ENCODE assay signal across 14 cellular contexts in the genomic region with DNA sequence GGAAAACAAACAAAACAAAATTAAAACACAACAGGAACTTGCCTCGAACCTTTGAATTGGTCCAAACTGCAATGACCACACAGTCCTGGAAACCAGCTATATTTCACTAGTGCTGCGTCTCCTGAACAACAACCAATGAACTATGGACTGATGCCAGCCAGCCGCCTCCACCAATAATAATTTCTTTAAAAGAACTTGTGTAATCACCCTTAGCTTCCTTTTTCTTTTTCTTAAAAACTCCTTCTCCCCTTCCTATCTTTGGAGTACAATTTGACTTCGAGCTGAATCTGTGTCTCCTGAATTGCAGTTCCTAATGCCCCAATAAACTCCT. TPM values are rescaled to one million over a fixed set of nuclear protein-coding genes. Genes with fewer than 3 reads are reported as not detected.
DNase-seq lines count a peak whose midpoint lies in the region; ATAC-seq and TF ChIP-seq lines count a peak whose summit lies in the region.
"Had no signal": no experiment of that assay in that cellular context is flagged by ENCODE, and none has a peak within 500 bp of the region (broad histone marks: within the 10 kb centered on the region; RNA-seq: fewer than 3 reads in every experiment).

No MANE protein-coding gene starts in this region.

- peaks cover 11% of the 10 kb centered on the region for H3K79me2 ChIP-seq in neural progenitor cell (ENCODE audit: low read depth)

- no peaks in the 10 kb centered on the region for H3K9me3 Mint-ChIP-seq in activated CD4-positive, alpha-beta T cell treated with anti-CD3 and anti-CD28 coated beads for 36 hours (ENCODE audit: low read depth)
- H3K9me3 Mint-ChIP-seq in activated T-helper 2 cell treated with anti-CD3 and anti-CD28 coated beads, Interferon-gamma antibody, Interleukin-2, Interleukin-4, amounts not matched to agents 10 μg/mL and 5 μg/mL and 100 μg/mL, durations not matched to agents 14 hours and 24 hours and 36 hours = no peaks in the 10 kb centered on the region
- no peaks in the 10 kb centered on the region for H3K9me3 Mint-ChIP-seq in neural progenitor cell

- H3K27ac ChIP-seq in HL-60 (replicated peaks) (peak overlapping the region; percentile 38), neural progenitor cell (no peak overlapping the region)

- H3K36me3 ChIP-seq in neural progenitor cell = no peaks in the 10 kb centered on the region

- H3K9me3 ChIP-seq in neural progenitor cell (ENCODE audit: low read depth) = no peaks in the 10 kb centered on the region
- H3K9me3 ChIP-seq: tibial nerve had no signal

- H3K4me1 Mint-ChIP-seq in activated CD4-positive, alpha-beta T cell treated with anti-CD3 and anti-CD28 coated beads for 36 hours = peaks cover 22% of the 10 kb centered on the region
- peaks cover 18% of the 10 kb centered on the region for H3K4me1 Mint-ChIP-seq in activated T-helper 2 cell treated with anti-CD3 and anti-CD28 coated beads, Interferon-gamma antibody, Interleukin-2, Interleukin-4, amounts not matched to agents 10 μg/mL and 5 μg/mL and 100 μg/mL, durations not matched to agents 14 hours and 24 hours and 36 hours (ENCODE audit: low read depth)
- H3K4me1 Mint-ChIP-seq in neural progenitor cell = peaks cover 14% of the 10 kb centered on the region

- H3K4me1 ChIP-seq in neural progenitor cell = peaks cover 3% of the 10 kb centered on the region

- no peaks in the 10 kb centered on the region for H4K20me1 ChIP-seq in neural progenitor cell (ENCODE audit: low read depth)

- no peak for ATAC-seq in activated CD4-positive, alpha-beta T cell treated with anti-CD3 and anti-CD28 coated beads for 36 hours
- no peak for ATAC-seq in GM18505 (IDR thresholded peaks at IDR 0.05; ENCODE audit: unreplicated experiment)

- peak overlapping the region; percentile 67 for H3K27ac Mint-ChIP-seq in activated CD4-positive, alpha-beta T cell treated with anti-CD3 and anti-CD28 coated beads for 36 hours
- peak overlapping the region; percentile 70 for H3K27ac Mint-ChIP-seq in activated T-helper 2 cell treated with anti-CD3 and anti-CD28 coated beads, Interferon-gamma antibody, Interleukin-2, Interleukin-4, amounts not matched to agents 10 μg/mL and 5 μg/mL and 100 μg/mL, durations not matched to agents 14 hours and 24 hours and 36 hours
- H3K27ac Mint-ChIP-seq in neural progenitor cell = no peak overlapping the region

- TF ChIP-seq POLR2A in GM18505 (IDR thresholded peaks at IDR 0.05; ENCODE audit: borderline replicate concordance, extremely low read depth, insufficient read depth, insufficient read length) = no peak

- H3K4me2 ChIP-seq in neural progenitor cell = no peak overlapping the region

- no peak overlapping the region for H3K9ac ChIP-seq in neural progenitor cell

- H3K36me3 Mint-ChIP-seq in activated CD4-positive, alpha-beta T cell treated with anti-CD3 and anti-CD28 coated beads for 36 hours (ENCODE audit: low read depth) = peaks cover 28% of the 10 kb centered on the region
- peaks cover 34% of the 10 kb centered on the region for H3K36me3 Mint-ChIP-seq in activated T-helper 2 cell treated with anti-CD3 and anti-CD28 coated beads, Interferon-gamma antibody, Interleukin-2, Interleukin-4, amounts not matched to agents 10 μg/mL and 5 μg/mL and 100 μg/mL, durations not matched to agents 14 hours and 24 hours and 36 hours (ENCODE audit: low read depth)
- H3K36me3 Mint-ChIP-seq in neural progenitor cell = peaks cover 10% of the 10 kb centered on the region

- intact Hi-C loops in activated CD4-positive, alpha-beta T cell treated with anti-CD3 and anti-CD28 coated beads for 36 hours (cut with DNase I, micrococcal nuclease) = loop anchor here (5.0 to 10.0 kb wide), 5 partner anchors 68 to 1334 kb away; a partner anchor contains a TSS
- intact Hi-C loops in activated T-helper 2 cell treated with anti-CD3 and anti-CD28 coated beads, Interferon-gamma antibody, Interleukin-2, Interleukin-4, amounts not matched to agents 10 μg/mL and 5 μg/mL and 100 μg/mL, durations not matched to agents 14 hours and 24 hours and 36 hours (cut with micrococcal nuclease) = loop anchor here (5.0 to 10.0 kb wide), 6 partner anchors 33 to 1754 kb away; a partner anchor contains a TSS

- H3K27me3 Mint-ChIP-seq in activated CD4-positive, alpha-beta T cell treated with anti-CD3 and anti-CD28 coated beads for 36 hours = no peaks in the 10 kb centered on the region
- H3K27me3 Mint-ChIP-seq in activated T-helper 2 cell treated with anti-CD3 and anti-CD28 coated beads, Interferon-gamma antibody, Interleukin-2, Interleukin-4, amounts not matched to agents 10 μg/mL and 5 μg/mL and 100 μg/mL, durations not matched to agents 14 hours and 24 hours and 36 hours (ENCODE audit: low read depth) = peaks cover 2% of the 10 kb centered on the region
- H3K27me3 Mint-ChIP-seq in neural progenitor cell (ENCODE audit: insufficient read depth, low read depth) = peaks cover 10% of the 10 kb centered on the region

- H3K4me3 ChIP-seq in HL-60 (replicated peaks; ENCODE audit: insufficient read depth, low read length) (no peak overlapping the region), neural progenitor cell (no peak overlapping the region)

- TF ChIP-seq CTCF in HL-60 (IDR thresholded peaks at IDR 0.05; ENCODE audit: insufficient read depth, low read length) (no peak), neural progenitor cell (IDR thresholded peaks at IDR 0.05) (no peak)

- no peaks in the 10 kb centered on the region for H3F3A ChIP-seq in neural progenitor cell (ENCODE audit: low read depth)

- POLR2A ChIA-PET in activated CD4-positive, alpha-beta T cell treated with anti-CD3 and anti-CD28 coated beads for 36 hours (lab: Charles Lee) = no interaction called here

- no peak overlapping the region for H2AFZ ChIP-seq in neural progenitor cell (replicated peaks)

- peak overlapping the region; percentile 56 for H3K4me3 Mint-ChIP-seq in activated CD4-positive, alpha-beta T cell treated with anti-CD3 and anti-CD28 coated beads for 36 hours
- H3K4me3 Mint-ChIP-seq in activated T-helper 2 cell treated with anti-CD3 and anti-CD28 coated beads, Interferon-gamma antibody, Interleukin-2, Interleukin-4, amounts not matched to agents 10 μg/mL and 5 μg/mL and 100 μg/mL, durations not matched to agents 14 hours and 24 hours and 36 hours (ENCODE audit: low read depth) = peak overlapping the region; percentile 75
- H3K4me3 Mint-ChIP-seq in neural progenitor cell = peak overlapping the region; percentile 15

- no peaks in the 10 kb centered on the region for H3K27me3 ChIP-seq in HL-60 (ENCODE audit: insufficient read depth, poor library complexity, severe bottlenecking)
- H3K27me3 ChIP-seq in neural progenitor cell = no peaks in the 10 kb centered on the region
- H3K27me3 ChIP-seq: tibial nerve had no signal

- CTCF ChIA-PET in activated CD4-positive, alpha-beta T cell treated with anti-CD3 and anti-CD28 coated beads for 36 hours (lab: Charles Lee) = interaction anchor here (1.3 to 2.0 kb wide), 4 partner anchors 15 to 68 kb away, joined by 3 to 7 read pairs (median 5); a partner anchor contains a TSS

- no peak for DNase-seq in activated CD4-positive, alpha-beta T cell treated with anti-CD3 and anti-CD28 coated beads for 36 hours
- no peak for DNase-seq in activated CD4-positive, alpha-beta T cell treated with anti-CD3 and anti-CD28 coated beads, Interleukin-2, amount 50 U/mL, for 4 hours
- DNase-seq in HL-60 (ENCODE audit: low read depth in 1 of 2, low spot score in 1 of 2) (peak in 1 of 2 experiments; percentile 78), neural progenitor cell (ENCODE audit: low spot score) (no peak), NCI-H2107 (lab: John Stamatoyannopoulos, UW) (no peak), DMS79 (lab: John Stamatoyannopoulos, UW) (no peak)
- no peak for DNase-seq in activated T-helper 2 cell treated with anti-CD3 and anti-CD28 coated beads, Interferon-gamma antibody, Interleukin-2, Interleukin-4, amounts not matched to agents 10 μg/mL and 5 μg/mL and 100 μg/mL, durations not matched to agents 14 hours and 24 hours and 36 hours (ENCODE audit: low spot score)
- DNase-seq: ACHN, DMS 273 treated with DMSO at 0.1 percent for 48 hours, foreskin fibroblast, NCI-H226, RPMI8226 had no signal

RNA-seq across cellular contexts. Expression of a gene that starts 1.6 kb away (rescaled TPM):
- total RNA-seq in activated CD4-positive, alpha-beta T cell treated with anti-CD3 and anti-CD28 coated beads for 36 hours = 10 to 100 TPM; 68.6 to 80.0 TPM
- 94.9 and 101 TPM in 2 replicates for total RNA-seq in activated T-helper 2 cell treated with anti-CD3 and anti-CD28 coated beads, Interferon-gamma antibody, Interleukin-2, Interleukin-4, amounts not matched to agents 10 μg/mL and 5 μg/mL and 100 μg/mL, durations not matched to agents 14 hours and 24 hours and 36 hours
- 35.0 and 52.9 TPM in 2 replicates for total RNA-seq in neural progenitor cell (ENCODE audit: low replicate concordance)

RNA-seq across cellular contexts. Expression of a gene that starts 7.7 kb away (rescaled TPM):
- total RNA-seq in activated CD4-positive, alpha-beta T cell treated with anti-CD3 and anti-CD28 coated beads for 36 hours = 10 to 100 TPM; 62.2 to 70.5 TPM
- total RNA-seq in activated T-helper 2 cell treated with anti-CD3 and anti-CD28 coated beads, Interferon-gamma antibody, Interleukin-2, Interleukin-4, amounts not matched to agents 10 μg/mL and 5 μg/mL and 100 μg/mL, durations not matched to agents 14 hours and 24 hours and 36 hours = 78.4 and 79.7 TPM in 2 replicates
- total RNA-seq in neural progenitor cell (ENCODE audit: low replicate concordance) = 32.7 and 58.8 TPM in 2 replicates

RNA-seq across cellular contexts. Expression of a gene that starts 22.8 kb away (rescaled TPM):
- under 1 TPM; 0.37 to 0.44 TPM for total RNA-seq in activated CD4-positive, alpha-beta T cell treated with anti-CD3 and anti-CD28 coated beads for 36 hours
- 0.25 and 0.51 TPM in 2 replicates for total RNA-seq in activated T-helper 2 cell treated with anti-CD3 and anti-CD28 coated beads, Interferon-gamma antibody, Interleukin-2, Interleukin-4, amounts not matched to agents 10 μg/mL and 5 μg/mL and 100 μg/mL, durations not matched to agents 14 hours and 24 hours and 36 hours
- total RNA-seq in neural progenitor cell (ENCODE audit: low replicate concordance) = 0.36 and 0.74 TPM in 2 replicates

Comparison
In these comparisons a context has a peak if more than half of its experiments do, and no peak if none do; other contexts are left out.
1. H3K4me3 Mint-ChIP-seq: peak in every context shown above with its lines; median percentile 75 in activated T-helper 2 cell treated with anti-CD3 and anti-CD28 coated beads, Interferon-gamma antibody, Interleukin-2, Interleukin-4, amounts not matched to agents 10 μg/mL and 5 μg/mL and 100 μg/mL, durations not matched to agents 14 hours and 24 hours and 36 hours; 56 in activated CD4-positive, alpha-beta T cell treated with anti-CD3 and anti-CD28 coated beads for 36 hours; 15 in neural progenitor cell.